In genomic region chr20:53839423-53840176, GRCh38 we compare ENCODE assay signal across 9 cellular contexts.
DNase-seq lines count a peak whose midpoint lies in the region; ATAC-seq and TF ChIP-seq lines count a peak whose summit lies in the region.
"Had no signal": no experiment of that assay in that cellular context is flagged by ENCODE, and none has a peak within 500 bp of the region (broad histone marks: within the 10 kb centered on the region; RNA-seq: fewer than 3 reads in every experiment).

No MANE protein-coding gene starts in this region.

- no peaks in the 10 kb centered on the region for H3K36me3 ChIP-seq in mesendoderm (ENCODE audit: control insufficient read depth, insufficient read depth, low read length)
- H3K36me3 ChIP-seq: thoracic aorta had no signal

- H3K4me2 ChIP-seq in mesendoderm (ENCODE audit: low read length): no peak overlapping the region

- no peaks in the 10 kb centered on the region for H3K79me2 ChIP-seq in mesendoderm (ENCODE audit: control insufficient read depth, insufficient read depth, low read length)

- no peak overlapping the region for H2AK5ac ChIP-seq in mesendoderm (ENCODE audit: low read length)

- no peak overlapping the region for H3K4me3 ChIP-seq in GM12864 (ENCODE audit: low read depth, low read length)
- H3K4me3 ChIP-seq in mesendoderm (ENCODE audit: low read length): no peak overlapping the region
- H3K4me3 ChIP-seq: thoracic aorta had no signal

- H2BK120ac ChIP-seq in mesendoderm (ENCODE audit: low read depth, low read length): no peak overlapping the region

- no peaks in the 10 kb centered on the region for H3K27me3 Mint-ChIP-seq in activated T-cell treated with anti-CD3 and anti-CD28 coated beads, Interleukin-2, amount 50 U/mL, for 4 hours (ENCODE audit: low read depth)

- no peak overlapping the region for H3K9ac ChIP-seq in mesendoderm (ENCODE audit: low read length)

- no peak overlapping the region for H2BK5ac ChIP-seq in mesendoderm (ENCODE audit: low read length)

- H3K36me3 Mint-ChIP-seq in activated T-cell treated with anti-CD3 and anti-CD28 coated beads, Interleukin-2, amount 50 U/mL, for 4 hours (ENCODE audit: insufficient read depth): no peaks in the 10 kb centered on the region

- H3K4me1 ChIP-seq in mesendoderm (ENCODE audit: control insufficient read depth, low read depth, low read length): no peaks in the 10 kb centered on the region

- H3K56ac ChIP-seq in mesendoderm (ENCODE audit: low read length): no peak overlapping the region

- H3K9me3 Mint-ChIP-seq in activated T-cell treated with anti-CD3 and anti-CD28 coated beads, Interleukin-2, amount 50 U/mL, for 4 hours: no peaks in the 10 kb centered on the region

- no peaks in the 10 kb centered on the region for H3K79me1 ChIP-seq in mesendoderm (ENCODE audit: low read length)

- DNase-seq in GM12864 (ENCODE audit: low read depth) (peak; percentile 90), NOMO-1 treated with DMSO at 0.1 percent for 48 hours (lab: John Stamatoyannopoulos, UW; ENCODE audit: unreplicated experiment) (peak; percentile 86), mucosa of gallbladder (ENCODE audit: low spot score) (peak; percentile 38), mesendoderm (no peak), cortex of kidney (lab: John Stamatoyannopoulos, UW) (no peak), dedifferentiated amniotic fluid mesenchymal stem cell (ENCODE audit: extremely low spot score) (no peak)
- peak; percentile 47 for DNase-seq in activated T-cell treated with anti-CD3 and anti-CD28 coated beads, Interleukin-2, amount 50 U/mL, for 4 hours

- H2BK15ac ChIP-seq in mesendoderm (replicated peaks; ENCODE audit: low read depth): no peak overlapping the region

- no peak overlapping the region for H4K5ac ChIP-seq in mesendoderm (ENCODE audit: low read length)

- no peak overlapping the region for H3K4ac ChIP-seq in mesendoderm (ENCODE audit: low read depth, low read length)

- H3K18ac ChIP-seq in mesendoderm (ENCODE audit: low read length): no peak overlapping the region

- no CpG with 5 or more reads among the region's 8 CpGs for WGBS in mesendoderm (ENCODE audit: extremely low coverage, insufficient coverage, low lambda C conversion rate)

- H3K23ac ChIP-seq in mesendoderm (ENCODE audit: low read length): no peak overlapping the region

- no peak overlapping the region for H3K27ac ChIP-seq in mesendoderm (ENCODE audit: low read depth, low read length)
- H3K27ac ChIP-seq: thoracic aorta had no signal

- no peaks in the 10 kb centered on the region for H3K27me3 ChIP-seq in mesendoderm (ENCODE audit: insufficient read depth, low read length, poor library complexity)

- H3K4me3 Mint-ChIP-seq in activated T-cell treated with anti-CD3 and anti-CD28 coated beads, Interleukin-2, amount 50 U/mL, for 4 hours: peak overlapping the region; percentile 63

- no peak for TF ChIP-seq CTCF in GM12864 (IDR thresholded peaks at IDR 0.05; ENCODE audit: low read depth, low read length, missing control alignments)

- peak; percentile 35 for ATAC-seq in HG02610 (IDR thresholded peaks at IDR 0.05; ENCODE audit: unreplicated experiment)
- ATAC-seq in activated T-cell treated with anti-CD3 and anti-CD28 coated beads, Interleukin-2, amount 50 U/mL, for 4 hours: no peak

- no peak overlapping the region for H4K8ac ChIP-seq in mesendoderm (ENCODE audit: low read depth, low read length)

- peaks cover 72% of the 10 kb centered on the region for H3K4me1 Mint-ChIP-seq in activated T-cell treated with anti-CD3 and anti-CD28 coated beads, Interleukin-2, amount 50 U/mL, for 4 hours (ENCODE audit: low read depth)

Comparison
In these comparisons a context has a peak if more than half of its experiments do, and no peak if none do; other contexts are left out.
1. DNase-seq: peak in GM12864 (single experiment), NOMO-1 treated with DMSO at 0.1 percent for 48 hours (single experiment), activated T-cell treated with anti-CD3 and anti-CD28 coated beads, Interleukin-2, amount 50 U/mL, for 4 hours (single experiment) and mucosa of gallbladder (single experiment); none in mesendoderm (single experiment), cortex of kidney (single experiment) and dedifferentiated amniotic fluid mesenchymal stem cell (single experiment).